In genomic region chr12:97321640-97322039, GRCh38 we compare ENCODE assay signal across 27 cellular contexts.
"Had no signal": no experiment of that assay in that cellular context is flagged by ENCODE, and none has a peak within 500 bp of the region (broad histone marks: within the 10 kb centered on the region; RNA-seq: fewer than 3 reads in every experiment).

No MANE protein-coding gene starts in this region.

- H3K9me3 ChIP-seq: left lung, mucosa of descending colon, pancreas, prostate gland, sigmoid colon, uterus had no signal

- H3K27me3 Mint-ChIP-seq: activated naive CD4-positive, alpha-beta T cell treated with anti-CD3 and anti-CD28 coated beads, Interleukin-2, amount 10 ng/mL, durations not matched to agents 7 days and 5 days had no signal

- ATAC-seq: left lung; mucosa of descending colon; pancreas; stimulated activated memory B cell treated with anti-CD40 and anti-IgM and Interleukin-4, amounts not matched to agents 10 μg/mL and 1 μg/mL and 100 μg/mL, for 72 hours; stimulated activated naive CD8-positive, alpha-beta T cell treated with anti-CD3 and anti-CD28 coated beads, Interleukin-15, amount 100 ng/mL, for 72 hours had no signal

- H3K4me1 ChIP-seq: left lung, pancreas, prostate gland, sigmoid colon, uterus had no signal

- H3K9me3 Mint-ChIP-seq: activated CD4-positive, alpha-beta memory T cell treated with anti-CD3 and anti-CD28 coated beads, Interleukin-2, amount 10 ng/mL, durations not matched to agents 7 days and 5 days; activated CD4-positive, alpha-beta T cell treated with anti-CD3 and anti-CD28 coated beads, Interleukin-2, amount 10 ng/mL, durations not matched to agents 7 days and 5 days; activated naive CD4-positive, alpha-beta T cell treated with anti-CD3 and anti-CD28 coated beads, Interleukin-2, amount 10 ng/mL, durations not matched to agents 7 days and 5 days; activated naive CD8-positive, alpha-beta T cell treated with anti-CD3 and anti-CD28 coated beads, Interleukin-2, amount 10 ng/mL, durations not matched to agents 7 days and 5 days; activated T-cell treated with anti-CD3 and anti-CD28 coated beads, Interleukin-2, amount 50 U/mL, for 24 hours; natural killer cell treated with Interleukin-12 subunit alpha and Interleukin-12 subunit beta and Interleukin-15 and Interleukin-18, amount 100 ng/mL, for 72 hours; stimulated activated memory B cell treated with anti-CD40 and anti-IgM and Interleukin-4, amounts not matched to agents 10 μg/mL and 1 μg/mL and 100 μg/mL, for 72 hours; stimulated activated naive CD8-positive, alpha-beta T cell treated with anti-CD3 and anti-CD28 coated beads, Interleukin-15, amount 100 ng/mL, for 72 hours; type B pancreatic cell had no signal

- DNase-seq: activated CD4-positive, alpha-beta memory T cell treated with anti-CD3 and anti-CD28 coated beads, Interleukin-2, amount 10 ng/mL, durations not matched to agents 7 days and 5 days; activated CD4-positive, alpha-beta T cell treated with anti-CD3 and anti-CD28 coated beads for 1 hour; activated CD4-positive, alpha-beta T cell treated with anti-CD3 and anti-CD28 coated beads, Interleukin-2, amount 10 ng/mL, durations not matched to agents 7 days and 5 days; activated CD8-positive, alpha-beta memory T cell treated with anti-CD3 and anti-CD28 coated beads, Interleukin-2, amount 50 U/mL, for 48 hours; activated gamma-delta T cell; activated naive CD4-positive, alpha-beta T cell treated with anti-CD3 and anti-CD28 coated beads, Interleukin-2, amount 10 ng/mL, durations not matched to agents 7 days and 5 days; activated naive CD8-positive, alpha-beta T cell treated with anti-CD3 and anti-CD28 coated beads, Interleukin-2, amount 10 ng/mL, durations not matched to agents 7 days and 5 days; activated T-cell treated with anti-CD3 and anti-CD28 coated beads, Interleukin-2, amount 50 U/mL, for 24 hours; central memory CD4-positive, alpha-beta T cell; kidney glomerular epithelial cell; left lung; mucosa of descending colon; nucleus accumbens; pancreas; retina; sigmoid colon; small intestine; stimulated activated CD4-positive, alpha-beta T cell treated with anti-CD3 and anti-CD28 coated beads, Interleukin-4, amount 100 ng/mL, for 4 hours; stimulated activated CD8-positive, alpha-beta memory T cell treated with anti-CD3 and anti-CD28 coated beads, Interleukin-4, amount 100 ng/mL, for 48 hours; stimulated activated naive CD8-positive, alpha-beta T cell treated with anti-CD3 and anti-CD28 coated beads, Interleukin-15, amount 100 ng/mL, for 72 hours; substantia nigra; T-helper 2 cell; uterus had no signal

- H3K27ac ChIP-seq: left lung, pancreas, prostate gland, sigmoid colon, uterus had no signal

- H3K27ac Mint-ChIP-seq: activated CD4-positive, alpha-beta memory T cell treated with anti-CD3 and anti-CD28 coated beads, Interleukin-2, amount 10 ng/mL, durations not matched to agents 7 days and 5 days; activated CD4-positive, alpha-beta T cell treated with anti-CD3 and anti-CD28 coated beads, Interleukin-2, amount 10 ng/mL, durations not matched to agents 7 days and 5 days; activated naive CD4-positive, alpha-beta T cell treated with anti-CD3 and anti-CD28 coated beads, Interleukin-2, amount 10 ng/mL, durations not matched to agents 7 days and 5 days; activated naive CD8-positive, alpha-beta T cell treated with anti-CD3 and anti-CD28 coated beads, Interleukin-2, amount 10 ng/mL, durations not matched to agents 7 days and 5 days; activated T-cell treated with anti-CD3 and anti-CD28 coated beads, Interleukin-2, amount 50 U/mL, for 24 hours; natural killer cell treated with Interleukin-12 subunit alpha and Interleukin-12 subunit beta and Interleukin-15 and Interleukin-18, amount 100 ng/mL, for 72 hours; stimulated activated memory B cell treated with anti-CD40 and anti-IgM and Interleukin-4, amounts not matched to agents 10 μg/mL and 1 μg/mL and 100 μg/mL, for 72 hours; stimulated activated naive CD8-positive, alpha-beta T cell treated with anti-CD3 and anti-CD28 coated beads, Interleukin-15, amount 100 ng/mL, for 72 hours; type B pancreatic cell had no signal

- H3K4me1 Mint-ChIP-seq: activated CD4-positive, alpha-beta memory T cell treated with anti-CD3 and anti-CD28 coated beads, Interleukin-2, amount 10 ng/mL, durations not matched to agents 7 days and 5 days; activated CD4-positive, alpha-beta T cell treated with anti-CD3 and anti-CD28 coated beads, Interleukin-2, amount 10 ng/mL, durations not matched to agents 7 days and 5 days; activated naive CD4-positive, alpha-beta T cell treated with anti-CD3 and anti-CD28 coated beads, Interleukin-2, amount 10 ng/mL, durations not matched to agents 7 days and 5 days; activated naive CD8-positive, alpha-beta T cell treated with anti-CD3 and anti-CD28 coated beads, Interleukin-2, amount 10 ng/mL, durations not matched to agents 7 days and 5 days; stimulated activated memory B cell treated with anti-CD40 and anti-IgM and Interleukin-4, amounts not matched to agents 10 μg/mL and 1 μg/mL and 100 μg/mL, for 72 hours; stimulated activated naive CD8-positive, alpha-beta T cell treated with anti-CD3 and anti-CD28 coated beads, Interleukin-15, amount 100 ng/mL, for 72 hours had no signal

- H3K27me3 ChIP-seq: left lung, pancreas, uterus had no signal

- H3K4me3 Mint-ChIP-seq: activated CD4-positive, alpha-beta memory T cell treated with anti-CD3 and anti-CD28 coated beads, Interleukin-2, amount 10 ng/mL, durations not matched to agents 7 days and 5 days; activated CD4-positive, alpha-beta T cell treated with anti-CD3 and anti-CD28 coated beads, Interleukin-2, amount 10 ng/mL, durations not matched to agents 7 days and 5 days; activated naive CD4-positive, alpha-beta T cell treated with anti-CD3 and anti-CD28 coated beads, Interleukin-2, amount 10 ng/mL, durations not matched to agents 7 days and 5 days; activated naive CD8-positive, alpha-beta T cell treated with anti-CD3 and anti-CD28 coated beads, Interleukin-2, amount 10 ng/mL, durations not matched to agents 7 days and 5 days; activated T-cell treated with anti-CD3 and anti-CD28 coated beads, Interleukin-2, amount 50 U/mL, for 24 hours; natural killer cell treated with Interleukin-12 subunit alpha and Interleukin-12 subunit beta and Interleukin-15 and Interleukin-18, amount 100 ng/mL, for 72 hours; stimulated activated memory B cell treated with anti-CD40 and anti-IgM and Interleukin-4, amounts not matched to agents 10 μg/mL and 1 μg/mL and 100 μg/mL, for 72 hours; stimulated activated naive CD8-positive, alpha-beta T cell treated with anti-CD3 and anti-CD28 coated beads, Interleukin-15, amount 100 ng/mL, for 72 hours; type B pancreatic cell had no signal

- H3K4me3 ChIP-seq: left lung, mucosa of descending colon, pancreas, prostate gland, sigmoid colon, uterus had no signal

- H3K36me3 ChIP-seq: left lung, pancreas, prostate gland, sigmoid colon, uterus had no signal

- H3K36me3 Mint-ChIP-seq: activated naive CD4-positive, alpha-beta T cell treated with anti-CD3 and anti-CD28 coated beads, Interleukin-2, amount 10 ng/mL, durations not matched to agents 7 days and 5 days; activated naive CD8-positive, alpha-beta T cell treated with anti-CD3 and anti-CD28 coated beads, Interleukin-2, amount 10 ng/mL, durations not matched to agents 7 days and 5 days; natural killer cell treated with Interleukin-12 subunit alpha and Interleukin-12 subunit beta and Interleukin-15 and Interleukin-18, amount 100 ng/mL, for 72 hours; stimulated activated memory B cell treated with anti-CD40 and anti-IgM and Interleukin-4, amounts not matched to agents 10 μg/mL and 1 μg/mL and 100 μg/mL, for 72 hours; type B pancreatic cell had no signal
